ENCODE assay signal across 9 cellular contexts in genomic region chr16:14003119-14003570, GRCh38.
DNase-seq lines count a peak whose midpoint lies in the region; ATAC-seq and TF ChIP-seq lines count a peak whose summit lies in the region.
"Had no signal": no experiment of that assay in that cellular context is flagged by ENCODE, and none has a peak within 500 bp of the region (broad histone marks: within the 10 kb centered on the region; RNA-seq: fewer than 3 reads in every experiment).

No MANE protein-coding gene starts in this region.

- POLR2A ChIA-PET in naive thymus-derived CD4-positive, alpha-beta T cell (lab: Charles Lee), result no interaction called here

- H3K9me3 Mint-ChIP-seq in naive thymus-derived CD4-positive, alpha-beta T cell, result peaks cover 0 to 3% (median 0%) of the 10 kb centered on the region in 11 donors
- H3K9me3 Mint-ChIP-seq in stimulated activated naive CD8-positive, alpha-beta T cell treated with anti-CD3 and anti-CD28 coated beads, Interleukin-15, amount 100 ng/mL, for 72 hours, result no peaks in the 10 kb centered on the region
- H3K9me3 Mint-ChIP-seq: stimulated activated naive CD8-positive, alpha-beta T cell treated with anti-CD3 and anti-CD28 coated beads, Interleukin-15, Interleukin-2, amounts not matched to agents 100 ng/mL and 50 ng/mL, for 24 hours had no signal

- H3K36me3 ChIP-seq in naive thymus-derived CD4-positive, alpha-beta T cell (ENCODE audit: control insufficient read depth in 2 of 3, insufficient read depth in 3 of 3, low read length in 3 of 3), result no peaks in the 10 kb centered on the region

- TF ChIP-seq CTCF in fibroblast of villous mesenchyme (IDR thresholded peaks at IDR 0.05; ENCODE audit: insufficient read depth, low read depth, low read length), result peak; percentile 5

- ATAC-seq in naive thymus-derived CD4-positive, alpha-beta T cell, result peak; percentile 34
- ATAC-seq in GM19351 (IDR thresholded peaks at IDR 0.05; ENCODE audit: unreplicated experiment), result no peak
- ATAC-seq in stimulated activated naive CD8-positive, alpha-beta T cell treated with anti-CD3 and anti-CD28 coated beads, Interleukin-15, amount 100 ng/mL, for 72 hours, result no peak

- peaks cover 0 to 2% of the 10 kb centered on the region in 2 donors for H3K4me1 ChIP-seq in naive thymus-derived CD4-positive, alpha-beta T cell (ENCODE audit: control insufficient read depth in 2 of 2, insufficient read depth in 2 of 2, low read length in 2 of 2)

- H3K27me3 ChIP-seq in naive thymus-derived CD4-positive, alpha-beta T cell (ENCODE audit: control insufficient read depth in 2 of 2, insufficient read depth in 2 of 2, low read length in 2 of 2), result no peaks in the 10 kb centered on the region

- no peak overlapping the region for H3K27ac ChIP-seq in naive thymus-derived CD4-positive, alpha-beta T cell (ENCODE audit: low read depth, low read length)

- DNase-seq in HCEC 1CT, result peak; percentile 50
- DNase-seq in SKM-1 (lab: John Stamatoyannopoulos, UW; ENCODE audit: unreplicated experiment), result peak; percentile 54
- DNase-seq in fibroblast of villous mesenchyme (ENCODE audit: low read depth), result peak; percentile 68
- no peak for DNase-seq in naive thymus-derived CD4-positive, alpha-beta T cell
- DNase-seq in NCI-H128 (lab: John Stamatoyannopoulos, UW; ENCODE audit: unreplicated experiment), result no peak
- no peak for DNase-seq in stimulated activated naive CD8-positive, alpha-beta T cell treated with anti-CD3 and anti-CD28 coated beads, Interleukin-15, amount 100 ng/mL, for 72 hours
- DNase-seq in LoVo (ENCODE audit: low spot score), result no peak

- CTCF ChIA-PET in naive thymus-derived CD4-positive, alpha-beta T cell (lab: Charles Lee), result no interaction called here

- intact Hi-C loops in naive thymus-derived CD4-positive, alpha-beta T cell (cut with micrococcal nuclease), result no loop called here

- peak overlapping the region in 7 of 10 donors; percentile 5 to 73 (median 45) for H3K4me3 Mint-ChIP-seq in naive thymus-derived CD4-positive, alpha-beta T cell
- peak overlapping the region in 1 of 2 donors; percentile 9 for H3K4me3 Mint-ChIP-seq in stimulated activated naive CD8-positive, alpha-beta T cell treated with anti-CD3 and anti-CD28 coated beads, Interleukin-15, amount 100 ng/mL, for 72 hours
- H3K4me3 Mint-ChIP-seq: stimulated activated naive CD8-positive, alpha-beta T cell treated with anti-CD3 and anti-CD28 coated beads, Interleukin-15, Interleukin-2, amounts not matched to agents 100 ng/mL and 50 ng/mL, for 24 hours had no signal

- H3K4me1 Mint-ChIP-seq in naive thymus-derived CD4-positive, alpha-beta T cell, result peaks cover 15 to 27% (median 17%) of the 10 kb centered on the region in 7 donors
- H3K4me1 Mint-ChIP-seq in stimulated activated naive CD8-positive, alpha-beta T cell treated with anti-CD3 and anti-CD28 coated beads, Interleukin-15, amount 100 ng/mL, for 72 hours, result peaks cover 12% of the 10 kb centered on the region

- peak overlapping the region; percentile 26 for H3K4me3 ChIP-seq in fibroblast of villous mesenchyme (ENCODE audit: low read depth, low read length)
- H3K4me3 ChIP-seq in naive thymus-derived CD4-positive, alpha-beta T cell (ENCODE audit: low read length), result no peak overlapping the region

- peak overlapping the region in 2 of 9 donors; percentile 31 to 63 for H3K27ac Mint-ChIP-seq in naive thymus-derived CD4-positive, alpha-beta T cell
- H3K27ac Mint-ChIP-seq in stimulated activated naive CD8-positive, alpha-beta T cell treated with anti-CD3 and anti-CD28 coated beads, Interleukin-15, amount 100 ng/mL, for 72 hours, result no peak overlapping the region
- H3K27ac Mint-ChIP-seq: stimulated activated naive CD8-positive, alpha-beta T cell treated with anti-CD3 and anti-CD28 coated beads, Interleukin-15, Interleukin-2, amounts not matched to agents 100 ng/mL and 50 ng/mL, for 24 hours had no signal

- H3K9me3 ChIP-seq in naive thymus-derived CD4-positive, alpha-beta T cell (ENCODE audit: control insufficient read depth in 2 of 3, low read length in 3 of 3), result no peaks in the 10 kb centered on the region

- no peaks in the 10 kb centered on the region for H3K36me3 Mint-ChIP-seq in naive thymus-derived CD4-positive, alpha-beta T cell

- H3K27me3 Mint-ChIP-seq in naive thymus-derived CD4-positive, alpha-beta T cell, result peaks cover 2 to 32% (median 7%) of the 10 kb centered on the region in 5 donors
- peaks cover 55% of the 10 kb centered on the region for H3K27me3 Mint-ChIP-seq in stimulated activated naive CD8-positive, alpha-beta T cell treated with anti-CD3 and anti-CD28 coated beads, Interleukin-15, amount 100 ng/mL, for 72 hours

Comparison
In these comparisons a context has a peak if more than half of its experiments do, and no peak if none do; other contexts are left out.
1. DNase-seq: peak in HCEC 1CT (single experiment), SKM-1 (single experiment) and fibroblast of villous mesenchyme (single experiment); none in naive thymus-derived CD4-positive, alpha-beta T cell (0 of 9), NCI-H128 (single experiment), stimulated activated naive CD8-positive, alpha-beta T cell treated with anti-CD3 and anti-CD28 coated beads, Interleukin-15, amount 100 ng/mL, for 72 hours (0 of 2) and LoVo (single experiment).